1 cellular context compared by ENCODE assay signal in genomic region chr7:5429253-5429856, GRCh38.
TF ChIP-seq lines count a peak whose summit lies in the region.

No MANE protein-coding gene starts in this region.

TF ChIP-seq in HepG2, 621 proteins besides CTCF, POLR2A, EP300 and RAD21 (continued from another document and continues in another):
- TF ChIP-seq NFYC (CRISPR knock-in tag; IDR thresholded peaks at IDR 0.05) (no peak; the same call in 1 of the 2 replicates), ZC3H4 (CRISPR knock-in tag; IDR thresholded peaks at IDR 0.05; ENCODE audit: borderline replicate concordance) (peak; percentile 98), SMARCC2 (IDR thresholded peaks at IDR 0.05) (no peak), ARID5B (CRISPR knock-in tag; IDR thresholded peaks at IDR 0.05) (peak; percentile 67), KDM4B (CRISPR knock-in tag; IDR thresholded peaks at IDR 0.05) (peak; percentile 43; the same call in 1 of the 2 replicates), FOXJ3 (CRISPR knock-in tag; IDR thresholded peaks at IDR 0.05; ENCODE audit: borderline replicate concordance) (0 out of 2 replicates have a peak, but pooled peaks have one; percentile 67), TFDP2 (CRISPR knock-in tag; IDR thresholded peaks at IDR 0.05) (peak; percentile 39), CSRNP2 (CRISPR knock-in tag; conservative IDR thresholded peaks at IDR 0.05; ENCODE audit: low read depth) (0 out of 2 replicates have a peak, but pooled peaks have one; percentile 34), ZNF20 (CRISPR knock-in tag; IDR thresholded peaks at IDR 0.05) (no peak), ZNF343 (CRISPR knock-in tag; IDR thresholded peaks at IDR 0.05) (no peak), SP4 (CRISPR knock-in tag; IDR thresholded peaks at IDR 0.05) (peak; percentile 69), MLXIP (CRISPR knock-in tag; IDR thresholded peaks at IDR 0.05; ENCODE audit: borderline replicate concordance) (peak; percentile 22; the same call in 1 of the 2 replicates), ZNF691 (CRISPR knock-in tag; IDR thresholded peaks at IDR 0.05; ENCODE audit: borderline replicate concordance, low read depth) (0 out of 2 replicates have a peak, but pooled peaks have one; percentile 11), TMF1 (CRISPR knock-in tag; IDR thresholded peaks at IDR 0.05; ENCODE audit: low read depth) (peak; percentile 2; the same call in 1 of the 2 replicates), WIZ (CRISPR knock-in tag; IDR thresholded peaks at IDR 0.05) (no peak), RFXAP (CRISPR knock-in tag; IDR thresholded peaks at IDR 0.05; ENCODE audit: borderline replicate concordance) (peak; percentile 41; the same call in 1 of the 2 replicates), ZNF616 (CRISPR knock-in tag; IDR thresholded peaks at IDR 0.05; ENCODE audit: low read depth) (peak; percentile 65; the same call in 1 of the 2 replicates), HINFP (CRISPR knock-in tag; IDR thresholded peaks at IDR 0.05; ENCODE audit: low read depth) (no peak), ZNF331 (CRISPR knock-in tag; IDR thresholded peaks at IDR 0.05) (peak; percentile 85; the same call in 1 of the 2 replicates), PCBP1 (IDR thresholded peaks at IDR 0.05; ENCODE audit: borderline replicate concordance, low read depth, low read length) (no peak), TARDBP (CRISPR knock-in tag; IDR thresholded peaks at IDR 0.05) (peak; percentile 68; the same call in 1 of the 2 replicates), REPIN1 (CRISPR knock-in tag; IDR thresholded peaks at IDR 0.05; ENCODE audit: borderline replicate concordance, low read depth) (peak; percentile 54; the same call in 1 of the 2 replicates), PRMT3 (CRISPR knock-in tag; IDR thresholded peaks at IDR 0.05; ENCODE audit: borderline replicate concordance, low read depth) (0 out of 2 replicates have a peak, but pooled peaks have one; percentile 24), SIX1 (CRISPR knock-in tag; IDR thresholded peaks at IDR 0.05; ENCODE audit: borderline replicate concordance) (0 out of 2 replicates have a peak, but pooled peaks have one; percentile 69), ZNF367 (CRISPR knock-in tag; IDR thresholded peaks at IDR 0.05; ENCODE audit: borderline replicate concordance) (no peak), ZNF83 (CRISPR knock-in tag; IDR thresholded peaks at IDR 0.05; ENCODE audit: borderline replicate concordance) (no peak), ZNF781 (CRISPR knock-in tag; IDR thresholded peaks at IDR 0.05; ENCODE audit: borderline replicate concordance, not compliant biosample characterization) (no peak), MED13 (CRISPR knock-in tag; IDR thresholded peaks at IDR 0.05) (peak; percentile 74; the same call in 1 of the 2 replicates), ZBTB10 (CRISPR knock-in tag; IDR thresholded peaks at IDR 0.05; ENCODE audit: borderline replicate concordance) (peak; percentile 72; the same call in 1 of the 2 replicates), IRX3 (CRISPR knock-in tag; IDR thresholded peaks at IDR 0.05; ENCODE audit: borderline replicate concordance, low read depth) (peak; percentile 68; the same call in 1 of the 2 replicates), PITX1 (CRISPR knock-in tag; IDR thresholded peaks at IDR 0.05) (peak; percentile 47; the same call in 1 of the 2 replicates), CREB1 (IDR thresholded peaks at IDR 0.05) (no peak), CREB1 (CRISPR knock-in tag; IDR thresholded peaks at IDR 0.05) (peak; percentile 59), KDM2A (CRISPR knock-in tag; IDR thresholded peaks at IDR 0.05; ENCODE audit: borderline replicate concordance, low read depth) (peak; percentile 72; the same call in 1 of the 2 replicates), IKZF5 (CRISPR knock-in tag; IDR thresholded peaks at IDR 0.05) (peak; percentile 76; the same call in 1 of the 2 replicates), FOXC1 (CRISPR knock-in tag; IDR thresholded peaks at IDR 0.05; ENCODE audit: borderline replicate concordance) (peak; percentile 53; the same call in 1 of the 2 replicates), ATF2 (CRISPR knock-in tag; IDR thresholded peaks at IDR 0.05) (peak; percentile 25; the same call in 1 of the 2 replicates), ZNF704 (CRISPR knock-in tag; IDR thresholded peaks at IDR 0.05; ENCODE audit: borderline replicate concordance) (peak; percentile 64; the same call in 1 of the 2 replicates), NCOA5 (CRISPR knock-in tag; IDR thresholded peaks at IDR 0.05) (0 out of 2 replicates have a peak, but pooled peaks have one; percentile 49), NONO (IDR thresholded peaks at IDR 0.05) (no peak), NONO (CRISPR knock-in tag; conservative IDR thresholded peaks at IDR 0.05) (peak; percentile 91), MEF2D (CRISPR knock-in tag; IDR thresholded peaks at IDR 0.05) (no peak), STAG1 (CRISPR knock-in tag; IDR thresholded peaks at IDR 0.05) (peak; percentile 19)
